Comparison of ENCODE assay signal across 7 cellular contexts in the genomic region with DNA sequence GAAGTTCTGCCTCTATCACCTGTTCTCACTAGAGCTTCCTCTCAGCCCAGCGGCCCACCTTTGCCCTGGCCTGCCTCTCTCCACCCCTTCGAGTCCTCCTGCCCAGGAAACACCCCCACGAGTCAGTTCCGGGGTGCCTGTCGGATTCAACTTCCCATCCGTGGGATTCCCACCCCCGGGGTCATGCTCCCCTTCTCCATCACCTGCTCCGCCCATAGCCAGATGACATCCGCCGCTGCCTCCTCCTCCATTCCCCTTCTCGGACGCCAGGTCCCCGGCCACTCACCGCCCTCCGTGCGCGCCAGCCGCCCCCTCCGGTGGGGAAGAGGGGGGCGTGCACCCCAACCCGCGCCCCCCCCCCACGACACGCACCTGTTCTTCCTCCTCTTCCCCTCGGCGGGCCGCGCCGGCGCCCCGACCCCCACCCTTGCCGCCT.
A peak's percentile ranks its signal among the peaks of the same experiment; 100 is the strongest.
DNase-seq lines count a peak whose midpoint lies in the region; ATAC-seq and TF ChIP-seq lines count a peak whose summit lies in the region.

No MANE protein-coding gene starts in this region.

- peak; percentile 53 for ATAC-seq in GM18502 (IDR thresholded peaks at IDR 0.05; ENCODE audit: poor library complexity, unreplicated experiment)
- peak; percentile 48 for ATAC-seq in HG02610 (IDR thresholded peaks at IDR 0.05; ENCODE audit: unreplicated experiment)

- H3K4me3 ChIP-seq in epithelial cell of esophagus (ENCODE audit: low read length) (peak overlapping the region; percentile 94), muscle layer of duodenum (ENCODE audit: low read depth in 1 of 2, low read length in 2 of 2) (peak overlapping the region; percentile 72 to 97)

- no peaks in the 10 kb centered on the region for H3K9me3 ChIP-seq in muscle layer of duodenum (ENCODE audit: control insufficient read depth in 1 of 2, low read length in 2 of 2)

- peak overlapping the region; percentile 48 for H3K27ac ChIP-seq in muscle layer of duodenum (ENCODE audit: low read length)

- TF ChIP-seq CTCF in epithelial cell of esophagus (IDR thresholded peaks at IDR 0.05; ENCODE audit: insufficient read depth, low read depth, low read length, missing control alignments), result no peak

- H3K36me3 ChIP-seq in muscle layer of duodenum (ENCODE audit: control insufficient read depth in 1 of 2, insufficient read depth in 2 of 2, low read length in 2 of 2), result no peaks in the 10 kb centered on the region

- H3K4me1 ChIP-seq in muscle layer of duodenum (ENCODE audit: control insufficient read depth in 1 of 2, insufficient read depth in 2 of 2, low read length in 2 of 2), result peaks cover 0 to 10% of the 10 kb centered on the region in 2 donors

- DNase-seq in NCI-H226, result peak; percentile 68
- peak; percentile 59 for DNase-seq in activated CD8-positive, alpha-beta memory T cell treated with anti-CD3 and anti-CD28 coated beads, Interleukin-2, amount 50 U/mL, for 4 hours
- peak; percentile 54 for DNase-seq in epithelial cell of esophagus (ENCODE audit: low read depth)
- DNase-seq in stimulated activated CD8-positive, alpha-beta memory T cell treated with anti-CD3 and anti-CD28 coated beads, Interleukin-7, amount 100 ng/mL, for 24 hours (ENCODE audit: low read depth), result peak; percentile 37

- H3K27me3 ChIP-seq in muscle layer of duodenum (ENCODE audit: low read depth, low read length), result no peaks in the 10 kb centered on the region

Comparison
In these comparisons a context has a peak if more than half of its experiments do, and no peak if none do; other contexts are left out.
1. Peak in every context shown above with its lines: DNase-seq, ATAC-seq, H3K4me3 ChIP-seq and H3K27ac ChIP-seq.